Comparison of ENCODE assay signal across 11 cellular contexts in the genomic region with DNA sequence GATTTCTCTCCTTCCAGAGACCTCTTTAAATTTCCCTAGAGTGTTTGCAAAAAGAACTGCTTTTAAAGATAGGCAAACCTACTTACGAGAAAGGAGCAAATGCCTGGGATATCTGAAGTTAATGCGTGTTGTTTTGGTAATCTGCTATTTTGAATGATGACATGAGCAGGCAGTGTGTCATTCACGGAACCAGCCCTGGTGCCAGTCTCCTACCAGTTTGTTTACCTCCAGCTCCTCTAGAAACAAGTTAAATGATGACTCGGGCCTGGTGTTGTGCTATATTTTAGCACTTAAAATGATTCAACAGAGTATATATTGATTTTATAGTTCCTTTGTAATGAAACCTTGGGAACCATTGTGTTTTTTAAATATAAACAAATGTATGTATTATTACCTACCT. TPM values are rescaled to one million over a fixed set of nuclear protein-coding genes. Genes with fewer than 3 reads are reported as not detected.
DNase-seq lines count a peak whose midpoint lies in the region; ATAC-seq and TF ChIP-seq lines count a peak whose summit lies in the region.
"Had no signal": no experiment of that assay in that cellular context is flagged by ENCODE, and none has a peak within 500 bp of the region (broad histone marks: within the 10 kb centered on the region; RNA-seq: fewer than 3 reads in every experiment).

No MANE protein-coding gene starts in this region.

- H3K79me2 ChIP-seq in osteoblast (ENCODE audit: insufficient read depth, low read length): no peaks in the 10 kb centered on the region

- H3K27me3 ChIP-seq in osteoblast (ENCODE audit: insufficient read depth, low read length): no peaks in the 10 kb centered on the region
- H3K27me3 ChIP-seq: dorsolateral prefrontal cortex had no signal

- POLR2A ChIA-PET in RWPE1 (lab: Yijun Ruan, JAX; ENCODE audit: low non-redundant PET): no interaction called here

- H3K4me2 ChIP-seq in osteoblast (ENCODE audit: insufficient read depth, low read length): peak overlapping the region; percentile 61

- TF ChIP-seq CTCF in Calu3 (IDR thresholded peaks at IDR 0.05; ENCODE audit: unreplicated experiment) (no peak), RWPE1 (conservative IDR thresholded peaks at IDR 0.05; ENCODE audit: low read depth) (no peak), fibroblast of mammary gland (conservative IDR thresholded peaks at IDR 0.05; ENCODE audit: control insufficient read depth, insufficient read depth, low read depth, low read length) (no peak), osteoblast (IDR thresholded peaks at IDR 0.05; ENCODE audit: extremely low read depth, low read depth, low read length) (no peak)

- peaks cover 14% of the 10 kb centered on the region for H3K4me1 ChIP-seq in osteoblast (ENCODE audit: insufficient read depth, low read length)

- DNase-seq in Calu3 (peak; percentile 27), RWPE1 (ENCODE audit: low spot score) (peak; percentile 85), fibroblast of mammary gland (ENCODE audit: low read depth) (peak; percentile 70), osteoblast (ENCODE audit: insufficient read length, low spot score, missing footprints) (peak; percentile 90), T-helper 17 cell (no peak)
- no peak for DNase-seq in stimulated activated CD8-positive, alpha-beta memory T cell treated with anti-CD3 and anti-CD28 coated beads, Interleukin-4, amount 100 ng/mL, for 48 hours
- DNase-seq: activated T-cell treated with anti-CD3 and anti-CD28 coated beads, Interleukin-2, amount 50 U/mL, for 4 hours; dorsolateral prefrontal cortex; OCI-M1 had no signal

- H3K27ac ChIP-seq in RWPE1 (no peak overlapping the region), osteoblast (ENCODE audit: low read depth, low read length) (peak overlapping the region; percentile 78)
- H3K27ac ChIP-seq: dorsolateral prefrontal cortex had no signal

- no peak for ATAC-seq in T-helper 17 cell
- no peak for ATAC-seq in HG03460 (IDR thresholded peaks at IDR 0.05; ENCODE audit: unreplicated experiment)
- ATAC-seq in stimulated activated memory B cell treated with anti-CD40 and anti-IgM and Interleukin-4, amounts not matched to agents 10 μg/mL and 1 μg/mL and 100 μg/mL, for 72 hours: no peak
- ATAC-seq: activated T-cell treated with anti-CD3 and anti-CD28 coated beads, Interleukin-2, amount 50 U/mL, for 4 hours had no signal

- H3K36me3 ChIP-seq in osteoblast (ENCODE audit: insufficient read depth, low read length): no peaks in the 10 kb centered on the region

- H3K4me3 Mint-ChIP-seq in Calu3 (ENCODE audit: low read depth, unreplicated experiment): no peak overlapping the region
- H3K4me3 Mint-ChIP-seq in T-helper 17 cell: no peak overlapping the region
- no peak overlapping the region for H3K4me3 Mint-ChIP-seq in stimulated activated memory B cell treated with anti-CD40 and anti-IgM and Interleukin-4, amounts not matched to agents 10 μg/mL and 1 μg/mL and 100 μg/mL, for 72 hours
- H3K4me3 Mint-ChIP-seq: activated T-cell treated with anti-CD3 and anti-CD28 coated beads, Interleukin-2, amount 50 U/mL, for 4 hours had no signal

- CTCF ChIA-PET in Calu3 (lab: Charles Lee) (interaction anchor here (1.5 kb wide), 1 partner anchor 10 kb away, joined by 4 read pairs; no protein-coding TSS in a partner anchor), RWPE1 (lab: Yijun Ruan, JAX) (interaction anchor here (0.7 kb wide), 1 partner anchor 858 kb away, joined by 3 read pairs; no protein-coding TSS in a partner anchor)

- H3K4me3 ChIP-seq in fibroblast of mammary gland (ENCODE audit: control insufficient read depth, low read depth, low read length): no peak overlapping the region
- no peak overlapping the region for H3K4me3 ChIP-seq in osteoblast (ENCODE audit: insufficient read depth, low read length)
- H3K4me3 ChIP-seq: dorsolateral prefrontal cortex had no signal

- H3K27me3 Mint-ChIP-seq in Calu3 (ENCODE audit: unreplicated experiment) (no peaks in the 10 kb centered on the region), T-helper 17 cell (peaks cover 34% of the 10 kb centered on the region)
- H3K27me3 Mint-ChIP-seq in stimulated activated memory B cell treated with anti-CD40 and anti-IgM and Interleukin-4, amounts not matched to agents 10 μg/mL and 1 μg/mL and 100 μg/mL, for 72 hours: peaks cover 30% of the 10 kb centered on the region

- peaks cover 3% of the 10 kb centered on the region for H3K9me3 Mint-ChIP-seq in Calu3 (ENCODE audit: low read depth, unreplicated experiment)
- H3K9me3 Mint-ChIP-seq in stimulated activated memory B cell treated with anti-CD40 and anti-IgM and Interleukin-4, amounts not matched to agents 10 μg/mL and 1 μg/mL and 100 μg/mL, for 72 hours: no peaks in the 10 kb centered on the region
- H3K9me3 Mint-ChIP-seq: activated T-cell treated with anti-CD3 and anti-CD28 coated beads, Interleukin-2, amount 50 U/mL, for 4 hours had no signal

- H2AFZ ChIP-seq in osteoblast (ENCODE audit: low read length): peak overlapping the region; percentile 50

- BruUV-seq in Calu3 (replicated peaks; lab: Mats Ljungman, UMichigan): no TSS peak

- H3K27ac Mint-ChIP-seq in Calu3 (ENCODE audit: unreplicated experiment) (peak overlapping the region; percentile 22), T-helper 17 cell (no peak overlapping the region)
- H3K27ac Mint-ChIP-seq in stimulated activated memory B cell treated with anti-CD40 and anti-IgM and Interleukin-4, amounts not matched to agents 10 μg/mL and 1 μg/mL and 100 μg/mL, for 72 hours: no peak overlapping the region

- intact Hi-C loops in Calu3 (cut with micrococcal nuclease; ENCODE audit: unreplicated experiment): no loop called here

- H3K9me3 ChIP-seq in osteoblast (ENCODE audit: low read depth, low read length) (no peaks in the 10 kb centered on the region), T-helper 17 cell (ENCODE audit: control insufficient read depth, low read length, poor library complexity, severe bottlenecking) (no peaks in the 10 kb centered on the region)

- H3K36me3 Mint-ChIP-seq in Calu3 (ENCODE audit: insufficient read depth, unreplicated experiment) (no peaks in the 10 kb centered on the region), T-helper 17 cell (ENCODE audit: low read depth) (peaks cover 3% of the 10 kb centered on the region)
- H3K36me3 Mint-ChIP-seq in stimulated activated memory B cell treated with anti-CD40 and anti-IgM and Interleukin-4, amounts not matched to agents 10 μg/mL and 1 μg/mL and 100 μg/mL, for 72 hours: no peaks in the 10 kb centered on the region

- H3K4me1 Mint-ChIP-seq in Calu3 (ENCODE audit: low read depth, unreplicated experiment): no peaks in the 10 kb centered on the region
- H3K4me1 Mint-ChIP-seq in T-helper 17 cell: no peaks in the 10 kb centered on the region
- H3K4me1 Mint-ChIP-seq in stimulated activated memory B cell treated with anti-CD40 and anti-IgM and Interleukin-4, amounts not matched to agents 10 μg/mL and 1 μg/mL and 100 μg/mL, for 72 hours: no peaks in the 10 kb centered on the region

- no peaks in the 10 kb centered on the region for H4K20me1 ChIP-seq in osteoblast (ENCODE audit: insufficient read depth, low read length)

RNA-seq across cellular contexts. Expression of a gene that starts 41.1 kb away (rescaled TPM):
- total RNA-seq in Calu3 (2022) (62.2 and 71.7 TPM in 2 replicates), osteoblast (31.1 and 36.8 TPM in 2 replicates), T-helper 17 cell (100 to 1,000 TPM; 173 to 188 TPM)

Comparison
In these comparisons a context has a peak if more than half of its experiments do, and no peak if none do; other contexts are left out.
1. DNase-seq: peak in Calu3 (single experiment), RWPE1 (single experiment), fibroblast of mammary gland (single experiment) and osteoblast (single experiment); none in T-helper 17 cell (0 of 3) and stimulated activated CD8-positive, alpha-beta memory T cell treated with anti-CD3 and anti-CD28 coated beads, Interleukin-4, amount 100 ng/mL, for 48 hours (single experiment).